Comparison of ENCODE assay signal across 24 cellular contexts in genomic region chr5:57102905-57103255, GRCh38.
A peak's percentile ranks its signal among the peaks of the same experiment; 100 is the strongest.
DNase-seq lines count a peak whose midpoint lies in the region; ATAC-seq, FAIRE-seq and TF ChIP-seq lines count a peak whose summit lies in the region.
"Had no signal": no experiment of that assay in that cellular context is flagged by ENCODE, and none has a peak within 500 bp of the region (broad histone marks: within the 10 kb centered on the region; RNA-seq: fewer than 3 reads in every experiment).

No MANE protein-coding gene starts in this region.

- H3K4me1 ChIP-seq in kidney (ENCODE audit: control insufficient read depth in 1 of 2, insufficient read depth in 1 of 2, low read depth in 1 of 2, low read length in 2 of 2) (peaks cover 0 to 12% of the 10 kb centered on the region in 2 donors), right lobe of liver (peaks cover 0 to 25% (median 5%) of the 10 kb centered on the region in 4 donors), transverse colon (peaks cover 0 to 26% (median 7%) of the 10 kb centered on the region in 4 donors)

- H3K27me3 ChIP-seq in right lobe of liver = no peaks in the 10 kb centered on the region
- no peaks in the 10 kb centered on the region for H3K27me3 ChIP-seq in transverse colon
- H3K27me3 ChIP-seq: MG63 had no signal

- in situ Hi-C loops in transverse colon (cut with MboI; ENCODE audit: low pct_ligation_motif_present in 1 of 4, low pct_unique_long_range_greater_than_20kb in 1 of 4, low sequenced_read_pairs in 3 of 4) = no loop called here

- no peaks in the 10 kb centered on the region for H3K36me3 ChIP-seq in kidney (ENCODE audit: control insufficient read depth in 1 of 2, insufficient read depth in 2 of 2, low read length in 2 of 2)
- H3K36me3 ChIP-seq in right lobe of liver = no peaks in the 10 kb centered on the region
- H3K36me3 ChIP-seq in transverse colon = no peaks in the 10 kb centered on the region
- H3K36me3 ChIP-seq: MG63 had no signal

- H3K9me3 ChIP-seq in kidney (ENCODE audit: control insufficient read depth in 1 of 2, low read length in 2 of 2) = no peaks in the 10 kb centered on the region
- no peaks in the 10 kb centered on the region for H3K9me3 ChIP-seq in right lobe of liver
- peaks cover 0 to 6% of the 10 kb centered on the region in 2 donors for H3K9me3 ChIP-seq in transverse colon
- H3K9me3 ChIP-seq: MG63 had no signal

- peak; percentile 51 for FAIRE-seq in kidney (lab: Jason Lieb, UNC)
- FAIRE-seq: D721Med, GM18507 had no signal

- ATAC-seq in right lobe of liver (peak; percentile 96 to 99 (median 98)), GM18520 (IDR thresholded peaks at IDR 0.05; ENCODE audit: unreplicated experiment) (no peak), HG03442 (IDR thresholded peaks at IDR 0.05; ENCODE audit: unreplicated experiment) (no peak), GM18867 (IDR thresholded peaks at IDR 0.05; ENCODE audit: unreplicated experiment) (no peak)
- ATAC-seq: HCT116, Panc1 had no signal

- TF ChIP-seq EP300 in transverse colon (IDR thresholded peaks at IDR 0.05; ENCODE audit: low read depth) = no peak

- TF ChIP-seq POLR2A in right lobe of liver (IDR thresholded peaks at IDR 0.05) (no peak), transverse colon (IDR thresholded peaks at IDR 0.05) (no peak)

- TF ChIP-seq CTCF in kidney (IDR thresholded peaks at IDR 0.05; ENCODE audit: borderline replicate concordance, extremely low read depth, insufficient read depth) (no peak), right lobe of liver (IDR thresholded peaks at IDR 0.05) (no peak), transverse colon (IDR thresholded peaks at IDR 0.05) (no peak)

- H3K4me3 ChIP-seq in kidney (ENCODE audit: low read length in 2 of 2) = no peak overlapping the region
- peak overlapping the region in 1 of 3 donors; percentile 15 for H3K4me3 ChIP-seq in right lobe of liver
- no peak overlapping the region for H3K4me3 ChIP-seq in transverse colon
- H3K4me3 ChIP-seq: MG63, SK-N-MC had no signal

- H3K9ac ChIP-seq in kidney (ENCODE audit: low read length in 2 of 2) = no peak overlapping the region

- H3K27ac ChIP-seq in kidney (ENCODE audit: low read depth in 2 of 2, low read length in 2 of 2) = peak overlapping the region; percentile 9 to 33
- peak overlapping the region; percentile 48 to 64 (median 57) for H3K27ac ChIP-seq in right lobe of liver
- peak overlapping the region; percentile 26 to 68 (median 58) for H3K27ac ChIP-seq in transverse colon
- H3K27ac ChIP-seq: HL-60, SK-N-MC had no signal

- DNase-seq in HuH-7.5 (ENCODE audit: low spot score) = peak; percentile 23
- no peak for DNase-seq in kidney
- peak in 1 of 3 donors; percentile 51 for DNase-seq in right lobe of liver
- DNase-seq in transverse colon = no peak
- DNase-seq in OCI-M2 (lab: John Stamatoyannopoulos, UW; ENCODE audit: unreplicated experiment) = no peak
- DNase-seq: KBM-7; MG63; NCI-H1105 treated with DMSO at 0.1 percent for 48 hours; NCI-H146; NCI-H1930; NCI-H446; NCI-H524 treated with DMSO at 0.1 percent for 48 hours; NCI-H82; NK-92 treated with Interleukin-12 subunit alpha and Interleukin-12 subunit beta, amount 100 ng/mL, for 24 hours; SIG-M5 had no signal

- intact Hi-C loops in kidney (cut with DNase I) (no loop called here), right lobe of liver (cut with DNase I) (no loop called here), transverse colon (cut with DNase I; ENCODE audit: low total_unique reads) (no loop called here)

Comparison
In these comparisons a context has a peak if more than half of its experiments do, and no peak if none do; other contexts are left out.
1. ATAC-seq: peak in right lobe of liver (4 of 4); none in GM18520 (single experiment), HG03442 (single experiment) and GM18867 (single experiment).
2. Peak in every context shown above with its lines, with median percentiles within 50 percentile points of each other: H3K27ac ChIP-seq.